Comparison of ENCODE assay signal across 13 cellular contexts in genomic region chr13:37870489-37870845, GRCh38. TPM values are rescaled to one million over a fixed set of nuclear protein-coding genes. Genes with fewer than 3 reads are reported as not detected.
A peak's percentile ranks its signal among the peaks of the same experiment; 100 is the strongest.
DNase-seq lines count a peak whose midpoint lies in the region; ATAC-seq and TF ChIP-seq lines count a peak whose summit lies in the region.
"Had no signal": no experiment of that assay in that cellular context is flagged by ENCODE, and none has a peak within 500 bp of the region (broad histone marks: within the 10 kb centered on the region; RNA-seq: fewer than 3 reads in every experiment).

No MANE protein-coding gene starts in this region.

- peaks cover 17% of the 10 kb centered on the region for H3K4me1 Mint-ChIP-seq in type B pancreatic cell (ENCODE audit: unreplicated experiment)
- H3K4me1 Mint-ChIP-seq: stimulated activated effector memory CD8-positive, alpha-beta T cell treated with anti-CD3 and anti-CD28 coated beads, Interleukin-12 subunit alpha, Interleukin-12 subunit beta, amount 100 ng/mL, for 72 hours had no signal

- no peaks in the 10 kb centered on the region for H3K9me3 ChIP-seq in muscle layer of duodenum (ENCODE audit: control insufficient read depth in 1 of 2, low read length in 2 of 2)
- H3K9me3 ChIP-seq: spleen had no signal

- H3K4me3 ChIP-seq in dorsolateral prefrontal cortex (peak overlapping the region; percentile 4 to 79 (median 65)), muscle layer of duodenum (ENCODE audit: low read depth in 1 of 2, low read length in 2 of 2) (peak overlapping the region; percentile 52 to 88)

- intact Hi-C loops in dorsolateral prefrontal cortex (cut with DNase I), result no loop called here

- H3K4me3 Mint-ChIP-seq in type B pancreatic cell, result peak overlapping the region; percentile 94
- H3K4me3 Mint-ChIP-seq: activated T-cell treated with anti-CD3 and anti-CD28 coated beads, Interleukin-2, amount 50 U/mL, for 4 hours; stimulated activated effector memory CD8-positive, alpha-beta T cell treated with anti-CD3 and anti-CD28 coated beads, Interleukin-12 subunit alpha, Interleukin-12 subunit beta, amount 100 ng/mL, for 72 hours had no signal

- H3K9me3 Mint-ChIP-seq in type B pancreatic cell, result no peaks in the 10 kb centered on the region

- H3K27me3 ChIP-seq in dorsolateral prefrontal cortex, result peaks cover 0 to 12% (median 0%) of the 10 kb centered on the region in 45 donors
- peaks cover 11% of the 10 kb centered on the region for H3K27me3 ChIP-seq in muscle layer of duodenum (ENCODE audit: low read depth, low read length)

- TF ChIP-seq CTCF in dorsolateral prefrontal cortex (IDR thresholded peaks at IDR 0.05 in 54 of 56, conservative IDR thresholded peaks at IDR 0.05 in 2 of 56; ENCODE audit: low read depth in 1 of 56, partially characterized antibody in 56 of 56) (peak in 3 of 56 donors; percentile 0 to 1 (median 1)), type B pancreatic cell (conservative IDR thresholded peaks at IDR 0.05) (peak; percentile 20)

- no peaks in the 10 kb centered on the region for H3K36me3 ChIP-seq in muscle layer of duodenum (ENCODE audit: control insufficient read depth in 1 of 2, insufficient read depth in 2 of 2, low read length in 2 of 2)
- H3K36me3 ChIP-seq: spleen had no signal

- peak overlapping the region; percentile 60 for H3K27ac Mint-ChIP-seq in type B pancreatic cell
- H3K27ac Mint-ChIP-seq: stimulated activated effector memory CD8-positive, alpha-beta T cell treated with anti-CD3 and anti-CD28 coated beads, Interleukin-12 subunit alpha, Interleukin-12 subunit beta, amount 100 ng/mL, for 72 hours had no signal

- H3K27me3 Mint-ChIP-seq in type B pancreatic cell, result peaks cover 46% of the 10 kb centered on the region

- peak; percentile 2 for DNase-seq in DMS79 (lab: John Stamatoyannopoulos, UW)
- no peak for DNase-seq in DMS79 treated with DMSO at 0.1 percent for 48 hours (lab: John Stamatoyannopoulos, UW)
- no peak for DNase-seq in dorsolateral prefrontal cortex
- DNase-seq in type B pancreatic cell (ENCODE audit: extremely low spot score, unreplicated experiment), result no peak
- DNase-seq in NCI-H1092 treated with DMSO at 0.1 percent for 48 hours (lab: John Stamatoyannopoulos, UW), result no peak
- DNase-seq: activated T-cell treated with anti-CD3 and anti-CD28 coated beads, Interleukin-2, amount 50 U/mL, for 4 hours; effector CD4-positive, alpha-beta T cell; kidney glomerular epithelial cell had no signal

- ATAC-seq in HG03135 (IDR thresholded peaks at IDR 0.05; ENCODE audit: unreplicated experiment), result no peak
- no peak for ATAC-seq in HG02840 (IDR thresholded peaks at IDR 0.05; ENCODE audit: low FRiP score, unreplicated experiment)
- ATAC-seq: activated T-cell treated with anti-CD3 and anti-CD28 coated beads, Interleukin-2, amount 50 U/mL, for 4 hours; stimulated activated effector memory CD8-positive, alpha-beta T cell treated with anti-CD3 and anti-CD28 coated beads, Interleukin-12 subunit alpha, Interleukin-12 subunit beta, amount 100 ng/mL, for 72 hours had no signal

- no peaks in the 10 kb centered on the region for H3K36me3 Mint-ChIP-seq in type B pancreatic cell
- H3K36me3 Mint-ChIP-seq: stimulated activated effector memory CD8-positive, alpha-beta T cell treated with anti-CD3 and anti-CD28 coated beads, Interleukin-12 subunit alpha, Interleukin-12 subunit beta, amount 100 ng/mL, for 72 hours had no signal

- peaks cover 0 to 14% of the 10 kb centered on the region in 2 donors for H3K4me1 ChIP-seq in muscle layer of duodenum (ENCODE audit: control insufficient read depth in 1 of 2, insufficient read depth in 2 of 2, low read length in 2 of 2)

- peak overlapping the region in 21 of 59 donors; percentile 8 to 75 (median 62) for H3K27ac ChIP-seq in dorsolateral prefrontal cortex
- H3K27ac ChIP-seq in muscle layer of duodenum (ENCODE audit: low read length), result no peak overlapping the region
- H3K27ac ChIP-seq: spleen had no signal

RNA-seq across cellular contexts. Expression of gene TRPC4, which starts 0.9 kb away (rescaled TPM):
- total RNA-seq in dorsolateral prefrontal cortex (1 to 10 TPM; 1.4 to 8.4 (median 4.9) TPM), type B pancreatic cell (ENCODE audit: low replicate concordance) (1.9 and 6.1 TPM in 2 replicates)
- total RNA-seq: activated T-cell treated with anti-CD3 and anti-CD28 coated beads, Interleukin-2, amount 50 U/mL, for 4 hours had no signal
